In the genomic region with DNA sequence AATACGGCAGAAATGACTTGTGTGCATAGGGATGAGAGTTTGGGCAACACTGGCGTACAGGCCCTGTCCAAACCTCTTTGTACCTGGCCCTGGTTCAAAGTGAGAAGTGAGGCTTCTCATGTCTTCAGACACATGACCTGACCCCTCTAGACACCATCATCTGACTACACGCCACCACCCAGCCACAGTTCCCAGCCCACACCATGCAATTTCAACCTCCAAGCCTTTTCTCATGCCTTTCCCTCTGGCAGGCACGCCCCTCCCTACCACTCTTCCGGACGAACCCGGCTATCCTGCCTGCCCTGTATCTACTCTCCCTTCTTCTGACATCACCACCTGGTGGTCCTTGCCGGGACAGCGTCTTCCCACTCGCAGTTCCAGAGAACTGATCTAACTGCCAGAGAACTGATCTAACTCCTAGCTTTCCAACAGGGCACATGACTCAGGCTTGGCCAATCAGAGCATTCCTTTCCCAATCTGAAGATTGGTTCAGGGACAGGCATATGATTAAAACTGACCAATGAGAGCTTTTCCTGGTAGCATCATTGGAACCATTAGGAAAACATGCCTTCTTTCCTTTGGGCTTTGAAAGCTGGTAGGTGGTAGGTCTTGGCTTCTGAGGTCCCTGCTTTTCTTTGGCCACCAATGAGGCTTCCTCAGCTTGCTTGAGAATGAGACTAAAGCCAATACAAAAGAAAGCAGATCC, we compare ENCODE assay signal across 1 cellular context.
TF ChIP-seq lines count a peak whose summit lies in the region.

No MANE protein-coding gene starts in this region.

TF ChIP-seq in HepG2, 621 proteins besides CTCF, POLR2A, EP300 and RAD21 (continued from another document and continues in another):
- TF ChIP-seq, protein P1, sequence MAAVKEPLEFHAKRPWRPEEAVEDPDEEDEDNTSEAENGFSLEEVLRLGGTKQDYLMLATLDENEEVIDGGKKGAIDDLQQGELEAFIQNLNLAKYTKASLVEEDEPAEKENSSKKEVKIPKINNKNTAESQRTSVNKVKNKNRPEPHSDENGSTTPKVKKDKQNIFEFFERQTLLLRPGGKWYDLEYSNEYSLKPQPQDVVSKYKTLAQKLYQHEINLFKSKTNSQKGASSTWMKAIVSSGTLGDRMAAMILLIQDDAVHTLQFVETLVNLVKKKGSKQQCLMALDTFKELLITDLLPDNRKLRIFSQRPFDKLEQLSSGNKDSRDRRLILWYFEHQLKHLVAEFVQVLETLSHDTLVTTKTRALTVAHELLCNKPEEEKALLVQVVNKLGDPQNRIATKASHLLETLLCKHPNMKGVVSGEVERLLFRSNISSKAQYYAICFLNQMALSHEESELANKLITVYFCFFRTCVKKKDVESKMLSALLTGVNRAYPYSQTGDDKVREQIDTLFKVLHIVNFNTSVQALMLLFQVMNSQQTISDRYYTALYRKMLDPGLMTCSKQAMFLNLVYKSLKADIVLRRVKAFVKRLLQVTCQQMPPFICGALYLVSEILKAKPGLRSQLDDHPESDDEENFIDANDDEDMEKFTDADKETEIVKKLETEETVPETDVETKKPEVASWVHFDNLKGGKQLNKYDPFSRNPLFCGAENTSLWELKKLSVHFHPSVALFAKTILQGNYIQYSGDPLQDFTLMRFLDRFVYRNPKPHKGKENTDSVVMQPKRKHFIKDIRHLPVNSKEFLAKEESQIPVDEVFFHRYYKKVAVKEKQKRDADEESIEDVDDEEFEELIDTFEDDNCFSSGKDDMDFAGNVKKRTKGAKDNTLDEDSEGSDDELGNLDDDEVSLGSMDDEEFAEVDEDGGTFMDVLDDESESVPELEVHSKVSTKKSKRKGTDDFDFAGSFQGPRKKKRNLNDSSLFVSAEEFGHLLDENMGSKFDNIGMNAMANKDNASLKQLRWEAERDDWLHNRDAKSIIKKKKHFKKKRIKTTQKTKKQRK (IDR thresholded peaks at IDR 0.05; ENCODE audit: low read length), result no peak
- TF ChIP-seq PAX8 (CRISPR knock-in tag; IDR thresholded peaks at IDR 0.05; ENCODE audit: borderline replicate concordance), result no peak
- TF ChIP-seq SRSF1 (optimal IDR thresholded peaks at IDR 0.05; ENCODE audit: low read depth, low read length), result no peak
- TF ChIP-seq, protein P2, sequence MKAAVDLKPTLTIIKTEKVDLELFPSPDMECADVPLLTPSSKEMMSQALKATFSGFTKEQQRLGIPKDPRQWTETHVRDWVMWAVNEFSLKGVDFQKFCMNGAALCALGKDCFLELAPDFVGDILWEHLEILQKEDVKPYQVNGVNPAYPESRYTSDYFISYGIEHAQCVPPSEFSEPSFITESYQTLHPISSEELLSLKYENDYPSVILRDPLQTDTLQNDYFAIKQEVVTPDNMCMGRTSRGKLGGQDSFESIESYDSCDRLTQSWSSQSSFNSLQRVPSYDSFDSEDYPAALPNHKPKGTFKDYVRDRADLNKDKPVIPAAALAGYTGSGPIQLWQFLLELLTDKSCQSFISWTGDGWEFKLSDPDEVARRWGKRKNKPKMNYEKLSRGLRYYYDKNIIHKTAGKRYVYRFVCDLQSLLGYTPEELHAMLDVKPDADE (CRISPR knock-in tag; IDR thresholded peaks at IDR 0.05), result no peak
- TF ChIP-seq HOXA9 (CRISPR knock-in tag; IDR thresholded peaks at IDR 0.05; ENCODE audit: borderline replicate concordance), result 0 out of 2 replicates have a peak, but pooled peaks have one; percentile 22
- TF ChIP-seq REPIN1 (CRISPR knock-in tag; IDR thresholded peaks at IDR 0.05; ENCODE audit: borderline replicate concordance, low read depth), result no peak; the same call in 1 of the 2 replicates
- no peak for TF ChIP-seq SIX1 (CRISPR knock-in tag; IDR thresholded peaks at IDR 0.05; ENCODE audit: borderline replicate concordance)
- TF ChIP-seq, protein P3, sequence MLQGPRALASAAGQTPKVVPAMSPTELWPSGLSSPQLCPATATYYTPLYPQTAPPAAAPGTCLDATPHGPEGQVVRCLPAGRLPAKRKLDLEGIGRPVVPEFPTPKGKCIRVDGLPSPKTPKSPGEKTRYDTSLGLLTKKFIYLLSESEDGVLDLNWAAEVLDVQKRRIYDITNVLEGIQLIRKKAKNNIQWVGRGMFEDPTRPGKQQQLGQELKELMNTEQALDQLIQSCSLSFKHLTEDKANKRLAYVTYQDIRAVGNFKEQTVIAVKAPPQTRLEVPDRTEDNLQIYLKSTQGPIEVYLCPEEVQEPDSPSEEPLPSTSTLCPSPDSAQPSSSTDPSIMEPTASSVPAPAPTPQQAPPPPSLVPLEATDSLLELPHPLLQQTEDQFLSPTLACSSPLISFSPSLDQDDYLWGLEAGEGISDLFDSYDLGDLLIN (CRISPR knock-in tag; IDR thresholded peaks at IDR 0.05; ENCODE audit: borderline replicate concordance), result no peak
- no peak for TF ChIP-seq PPARG (CRISPR knock-in tag; conservative IDR thresholded peaks at IDR 0.05)
- no peak for TF ChIP-seq ZNF317 (CRISPR knock-in tag; IDR thresholded peaks at IDR 0.05)
- peak; percentile 50; the same call in 1 of the 2 replicates for TF ChIP-seq ELF1 (CRISPR knock-in tag; IDR thresholded peaks at IDR 0.05)
- no peak for TF ChIP-seq HHEX (CRISPR knock-in tag; IDR thresholded peaks at IDR 0.05)
- no peak for TF ChIP-seq ZNF530 (CRISPR knock-in tag; IDR thresholded peaks at IDR 0.05; ENCODE audit: low read depth)
- no peak for TF ChIP-seq ZZZ3 (CRISPR knock-in tag; IDR thresholded peaks at IDR 0.05; ENCODE audit: borderline replicate concordance)
- TF ChIP-seq KDM2A (CRISPR knock-in tag; IDR thresholded peaks at IDR 0.05; ENCODE audit: borderline replicate concordance, low read depth), result peak; percentile 69
- no peak for TF ChIP-seq ZNF558 (CRISPR knock-in tag; IDR thresholded peaks at IDR 0.05; ENCODE audit: borderline replicate concordance)
- peak; percentile 51; the same call in 1 of the 2 replicates for TF ChIP-seq MIER2 (CRISPR knock-in tag; IDR thresholded peaks at IDR 0.05)
- TF ChIP-seq, protein P4, sequence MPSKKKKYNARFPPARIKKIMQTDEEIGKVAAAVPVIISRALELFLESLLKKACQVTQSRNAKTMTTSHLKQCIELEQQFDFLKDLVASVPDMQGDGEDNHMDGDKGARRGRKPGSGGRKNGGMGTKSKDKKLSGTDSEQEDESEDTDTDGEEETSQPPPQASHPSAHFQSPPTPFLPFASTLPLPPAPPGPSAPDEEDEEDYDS (CRISPR knock-in tag; IDR thresholded peaks at IDR 0.05), result peak; percentile 68
- TF ChIP-seq ZNF205 (CRISPR knock-in tag; IDR thresholded peaks at IDR 0.05), result no peak
- no peak for TF ChIP-seq ZNF569 (CRISPR knock-in tag; IDR thresholded peaks at IDR 0.05; ENCODE audit: borderline replicate concordance)
- no peak for TF ChIP-seq ONECUT2 (CRISPR knock-in tag; IDR thresholded peaks at IDR 0.05)
- no peak for TF ChIP-seq SP140L (CRISPR knock-in tag; IDR thresholded peaks at IDR 0.05; ENCODE audit: borderline replicate concordance)
- TF ChIP-seq ZNF3 (CRISPR knock-in tag; IDR thresholded peaks at IDR 0.05), result no peak
- no peak for TF ChIP-seq MEIS2 (CRISPR knock-in tag; IDR thresholded peaks at IDR 0.05)
- TF ChIP-seq ZNF878 (CRISPR knock-in tag; IDR thresholded peaks at IDR 0.05), result no peak
- no peak for TF ChIP-seq ZNF282 (IDR thresholded peaks at IDR 0.05; ENCODE audit: partially characterized antibody)
- TF ChIP-seq KLF12 (CRISPR knock-in tag; IDR thresholded peaks at IDR 0.05; ENCODE audit: borderline replicate concordance), result no peak
- TF ChIP-seq, protein P5, sequence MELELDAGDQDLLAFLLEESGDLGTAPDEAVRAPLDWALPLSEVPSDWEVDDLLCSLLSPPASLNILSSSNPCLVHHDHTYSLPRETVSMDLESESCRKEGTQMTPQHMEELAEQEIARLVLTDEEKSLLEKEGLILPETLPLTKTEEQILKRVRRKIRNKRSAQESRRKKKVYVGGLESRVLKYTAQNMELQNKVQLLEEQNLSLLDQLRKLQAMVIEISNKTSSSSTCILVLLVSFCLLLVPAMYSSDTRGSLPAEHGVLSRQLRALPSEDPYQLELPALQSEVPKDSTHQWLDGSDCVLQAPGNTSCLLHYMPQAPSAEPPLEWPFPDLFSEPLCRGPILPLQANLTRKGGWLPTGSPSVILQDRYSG (CRISPR knock-in tag; IDR thresholded peaks at IDR 0.05), result no peak
- TF ChIP-seq NFE2 (CRISPR knock-in tag; IDR thresholded peaks at IDR 0.05), result no peak
- no peak for TF ChIP-seq ZNF230 (CRISPR knock-in tag; IDR thresholded peaks at IDR 0.05)
- no peak for TF ChIP-seq KAT2B (IDR thresholded peaks at IDR 0.05; ENCODE audit: borderline replicate concordance, low read depth, low read length)
- TF ChIP-seq, protein P6, sequence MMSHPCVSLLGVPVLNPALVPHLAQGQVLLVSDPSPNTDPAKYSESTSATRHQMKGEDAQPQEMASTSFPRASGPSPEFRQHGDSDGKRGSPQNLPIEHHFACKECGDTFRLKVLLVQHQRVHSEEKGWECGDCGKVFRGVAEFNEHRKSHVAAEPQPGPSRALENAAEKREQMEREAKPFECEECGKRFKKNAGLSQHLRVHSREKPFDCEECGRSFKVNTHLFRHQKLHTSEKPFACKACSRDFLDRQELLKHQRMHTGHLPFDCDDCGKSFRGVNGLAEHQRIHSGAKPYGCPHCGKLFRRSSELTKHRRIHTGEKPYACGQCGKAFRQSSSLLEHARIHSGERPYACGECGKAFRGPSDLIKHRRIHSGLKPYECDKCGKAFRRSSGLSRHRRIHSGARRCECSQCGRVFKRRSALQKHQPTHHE (CRISPR knock-in tag; IDR thresholded peaks at IDR 0.05; ENCODE audit: borderline replicate concordance), result no peak
- TF ChIP-seq PHF20 (CRISPR knock-in tag; IDR thresholded peaks at IDR 0.05), result no peak
- TF ChIP-seq ZNF354B (CRISPR knock-in tag; IDR thresholded peaks at IDR 0.05), result no peak
- TF ChIP-seq ZNF75D (CRISPR knock-in tag; IDR thresholded peaks at IDR 0.05; ENCODE audit: borderline replicate concordance), result no peak
- no peak for TF ChIP-seq RBM39 (IDR thresholded peaks at IDR 0.05; ENCODE audit: low read depth, low read length, poor library complexity, severe bottlenecking)
- TF ChIP-seq ZNF713 (CRISPR knock-in tag; IDR thresholded peaks at IDR 0.05), result no peak
- TF ChIP-seq RORA (CRISPR knock-in tag; IDR thresholded peaks at IDR 0.05), result no peak
- TF ChIP-seq, protein P7, sequence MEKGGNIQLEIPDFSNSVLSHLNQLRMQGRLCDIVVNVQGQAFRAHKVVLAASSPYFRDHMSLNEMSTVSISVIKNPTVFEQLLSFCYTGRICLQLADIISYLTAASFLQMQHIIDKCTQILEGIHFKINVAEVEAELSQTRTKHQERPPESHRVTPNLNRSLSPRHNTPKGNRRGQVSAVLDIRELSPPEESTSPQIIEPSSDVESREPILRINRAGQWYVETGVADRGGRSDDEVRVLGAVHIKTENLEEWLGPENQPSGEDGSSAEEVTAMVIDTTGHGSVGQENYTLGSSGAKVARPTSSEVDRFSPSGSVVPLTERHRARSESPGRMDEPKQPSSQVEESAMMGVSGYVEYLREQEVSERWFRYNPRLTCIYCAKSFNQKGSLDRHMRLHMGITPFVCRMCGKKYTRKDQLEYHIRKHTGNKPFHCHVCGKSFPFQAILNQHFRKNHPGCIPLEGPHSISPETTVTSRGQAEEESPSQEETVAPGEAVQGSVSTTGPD (CRISPR knock-in tag; IDR thresholded peaks at IDR 0.05), result no peak
- TF ChIP-seq ZNF24 (IDR thresholded peaks at IDR 0.05), result no peak
- TF ChIP-seq, protein P8, sequence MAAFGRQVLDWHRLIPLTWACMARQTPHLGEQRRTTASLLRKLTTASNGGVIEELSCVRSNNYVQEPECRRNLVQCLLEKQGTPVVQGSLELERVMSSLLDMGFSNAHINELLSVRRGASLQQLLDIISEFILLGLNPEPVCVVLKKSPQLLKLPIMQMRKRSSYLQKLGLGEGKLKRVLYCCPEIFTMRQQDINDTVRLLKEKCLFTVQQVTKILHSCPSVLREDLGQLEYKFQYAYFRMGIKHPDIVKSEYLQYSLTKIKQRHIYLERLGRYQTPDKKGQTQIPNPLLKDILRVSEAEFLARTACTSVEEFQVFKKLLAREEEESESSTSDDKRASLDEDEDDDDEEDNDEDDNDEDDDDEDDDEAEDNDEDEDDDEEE (CRISPR knock-in tag; IDR thresholded peaks at IDR 0.05), result 0 out of 2 replicates have a peak, but pooled peaks have one; percentile 38
- TF ChIP-seq HOXD1 (CRISPR knock-in tag; IDR thresholded peaks at IDR 0.05), result no peak
- TF ChIP-seq, protein P9, sequence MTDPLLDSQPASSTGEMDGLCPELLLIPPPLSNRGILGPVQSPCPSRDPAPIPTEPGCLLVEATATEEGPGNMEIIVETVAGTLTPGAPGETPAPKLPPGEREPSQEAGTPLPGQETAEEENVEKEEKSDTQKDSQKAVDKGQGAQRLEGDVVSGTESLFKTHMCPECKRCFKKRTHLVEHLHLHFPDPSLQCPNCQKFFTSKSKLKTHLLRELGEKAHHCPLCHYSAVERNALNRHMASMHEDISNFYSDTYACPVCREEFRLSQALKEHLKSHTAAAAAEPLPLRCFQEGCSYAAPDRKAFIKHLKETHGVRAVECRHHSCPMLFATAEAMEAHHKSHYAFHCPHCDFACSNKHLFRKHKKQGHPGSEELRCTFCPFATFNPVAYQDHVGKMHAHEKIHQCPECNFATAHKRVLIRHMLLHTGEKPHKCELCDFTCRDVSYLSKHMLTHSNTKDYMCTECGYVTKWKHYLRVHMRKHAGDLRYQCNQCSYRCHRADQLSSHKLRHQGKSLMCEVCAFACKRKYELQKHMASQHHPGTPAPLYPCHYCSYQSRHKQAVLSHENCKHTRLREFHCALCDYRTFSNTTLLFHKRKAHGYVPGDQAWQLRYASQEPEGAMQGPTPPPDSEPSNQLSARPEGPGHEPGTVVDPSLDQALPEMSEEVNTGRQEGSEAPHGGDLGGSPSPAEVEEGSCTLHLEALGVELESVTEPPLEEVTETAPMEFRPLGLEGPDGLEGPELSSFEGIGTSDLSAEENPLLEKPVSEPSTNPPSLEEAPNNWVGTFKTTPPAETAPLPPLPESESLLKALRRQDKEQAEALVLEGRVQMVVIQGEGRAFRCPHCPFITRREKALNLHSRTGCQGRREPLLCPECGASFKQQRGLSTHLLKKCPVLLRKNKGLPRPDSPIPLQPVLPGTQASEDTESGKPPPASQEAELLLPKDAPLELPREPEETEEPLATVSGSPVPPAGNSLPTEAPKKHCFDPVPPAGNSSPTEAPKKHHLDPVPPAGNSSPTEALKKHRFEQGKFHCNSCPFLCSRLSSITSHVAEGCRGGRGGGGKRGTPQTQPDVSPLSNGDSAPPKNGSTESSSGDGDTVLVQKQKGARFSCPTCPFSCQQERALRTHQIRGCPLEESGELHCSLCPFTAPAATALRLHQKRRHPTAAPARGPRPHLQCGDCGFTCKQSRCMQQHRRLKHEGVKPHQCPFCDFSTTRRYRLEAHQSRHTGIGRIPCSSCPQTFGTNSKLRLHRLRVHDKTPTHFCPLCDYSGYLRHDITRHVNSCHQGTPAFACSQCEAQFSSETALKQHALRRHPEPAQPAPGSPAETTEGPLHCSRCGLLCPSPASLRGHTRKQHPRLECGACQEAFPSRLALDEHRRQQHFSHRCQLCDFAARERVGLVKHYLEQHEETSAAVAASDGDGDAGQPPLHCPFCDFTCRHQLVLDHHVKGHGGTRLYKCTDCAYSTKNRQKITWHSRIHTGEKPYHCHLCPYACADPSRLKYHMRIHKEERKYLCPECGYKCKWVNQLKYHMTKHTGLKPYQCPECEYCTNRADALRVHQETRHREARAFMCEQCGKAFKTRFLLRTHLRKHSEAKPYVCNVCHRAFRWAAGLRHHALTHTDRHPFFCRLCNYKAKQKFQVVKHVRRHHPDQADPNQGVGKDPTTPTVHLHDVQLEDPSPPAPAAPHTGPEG (CRISPR knock-in tag; IDR thresholded peaks at IDR 0.05), result no peak
- TF ChIP-seq ZNF335 (CRISPR knock-in tag; IDR thresholded peaks at IDR 0.05), result no peak
- no peak for TF ChIP-seq ZFY (CRISPR knock-in tag; IDR thresholded peaks at IDR 0.05)
